Comparison of ENCODE assay signal across 12 cellular contexts in the genomic region with DNA sequence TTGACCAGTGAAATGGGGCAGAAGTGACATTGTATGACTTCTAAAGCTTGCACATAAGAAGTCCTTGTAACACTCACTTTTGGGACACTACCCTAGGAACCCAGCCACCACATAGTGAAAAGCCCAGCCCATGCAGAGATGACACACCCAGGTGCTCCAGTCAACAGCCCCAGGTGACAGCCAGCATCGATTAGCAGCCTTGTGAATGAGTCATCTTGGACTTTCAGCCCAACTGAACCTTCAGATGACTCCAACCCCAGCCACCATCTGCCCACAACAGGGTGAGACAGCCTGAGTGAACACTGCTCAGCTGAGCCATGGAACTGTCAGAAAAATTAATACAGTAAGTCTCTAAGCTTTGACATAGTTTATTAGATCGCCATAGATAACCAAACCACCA.
A peak's percentile ranks its signal among the peaks of the same experiment; 100 is the strongest.
DNase-seq lines count a peak whose midpoint lies in the region; ATAC-seq and TF ChIP-seq lines count a peak whose summit lies in the region.
"Had no signal": no experiment of that assay in that cellular context is flagged by ENCODE, and none has a peak within 500 bp of the region (broad histone marks: within the 10 kb centered on the region; RNA-seq: fewer than 3 reads in every experiment).

No MANE protein-coding gene starts in this region.

- peak; percentile 4 for DNase-seq in ELF-1 (ENCODE audit: low read depth, low spot score)
- no peak for DNase-seq in RWPE2 (ENCODE audit: low spot score)
- DNase-seq in OCI-M2 (lab: John Stamatoyannopoulos, UW; ENCODE audit: unreplicated experiment): no peak
- DNase-seq in glutamatergic neuron: no peak
- DNase-seq in AG20443 (ENCODE audit: low spot score): no peak
- DNase-seq in gastrocnemius medialis: no peak
- DNase-seq: amygdala, H9, NCI-H345, upper lobe of right lung had no signal

- no peak overlapping the region for H3K4me3 ChIP-seq in RWPE2 (ENCODE audit: severe bottlenecking)
- no peak overlapping the region for H3K4me3 ChIP-seq in gastrocnemius medialis
- H3K4me3 ChIP-seq: upper lobe of right lung had no signal

- no peaks in the 10 kb centered on the region for H3K4me1 ChIP-seq in RWPE2 (ENCODE audit: insufficient read depth, poor library complexity, severe bottlenecking)
- no peaks in the 10 kb centered on the region for H3K4me1 ChIP-seq in gastrocnemius medialis
- H3K4me1 ChIP-seq: upper lobe of right lung had no signal

- H3K27me3 ChIP-seq in RWPE2 (ENCODE audit: insufficient read depth, poor library complexity, severe bottlenecking) (no peaks in the 10 kb centered on the region), gastrocnemius medialis (no peaks in the 10 kb centered on the region)
- H3K27me3 ChIP-seq: upper lobe of right lung had no signal

- TF ChIP-seq CTCF in RWPE2 (IDR thresholded peaks at IDR 0.05; ENCODE audit: poor library complexity, severe bottlenecking) (no peak), glutamatergic neuron (IDR thresholded peaks at IDR 0.05; ENCODE audit: partially characterized antibody, unreplicated experiment) (no peak), gastrocnemius medialis (IDR thresholded peaks at IDR 0.05 in 4 of 5, conservative IDR thresholded peaks at IDR 0.05 in 1 of 5) (no peak)

- H3K4me3 Mint-ChIP-seq in glutamatergic neuron (ENCODE audit: unreplicated experiment): no peak overlapping the region
- H3K4me3 Mint-ChIP-seq: H9 had no signal

- H3K36me3 ChIP-seq in RWPE2 (ENCODE audit: low read depth) (no peaks in the 10 kb centered on the region), gastrocnemius medialis (no peaks in the 10 kb centered on the region)
- H3K36me3 ChIP-seq: upper lobe of right lung had no signal

- intact Hi-C loops in gastrocnemius medialis (cut with DNase I; ENCODE audit: low total_unique reads): no loop called here

- in situ Hi-C loops in gastrocnemius medialis (cut with MboI; ENCODE audit: low sequenced_read_pairs in 4 of 4): no loop called here

- H3K27ac Mint-ChIP-seq in glutamatergic neuron (ENCODE audit: unreplicated experiment): no peak overlapping the region
- H3K27ac Mint-ChIP-seq: H9 had no signal

- ATAC-seq in GM18909 (IDR thresholded peaks at IDR 0.05; ENCODE audit: poor library complexity, unreplicated experiment) (peak; percentile 82), HG02852 (IDR thresholded peaks at IDR 0.05; ENCODE audit: unreplicated experiment) (peak; percentile 95), RWPE2 (ENCODE audit: low read depth) (peak; percentile 58), gastrocnemius medialis (no peak)
- ATAC-seq: upper lobe of right lung had no signal

- no peak overlapping the region for H3K27ac ChIP-seq in RWPE2 (ENCODE audit: poor library complexity, severe bottlenecking)
- H3K27ac ChIP-seq in gastrocnemius medialis: no peak overlapping the region
- H3K27ac ChIP-seq: upper lobe of right lung had no signal

- H3K4me1 Mint-ChIP-seq in glutamatergic neuron (ENCODE audit: low read depth, unreplicated experiment): peaks cover 14% of the 10 kb centered on the region
- H3K4me1 Mint-ChIP-seq: H9 had no signal

- H3K36me3 Mint-ChIP-seq in glutamatergic neuron (ENCODE audit: unreplicated experiment): peaks cover 4% of the 10 kb centered on the region

- H3K9me3 ChIP-seq in RWPE2 (ENCODE audit: severe bottlenecking) (no peaks in the 10 kb centered on the region), gastrocnemius medialis (no peaks in the 10 kb centered on the region)
- H3K9me3 ChIP-seq: upper lobe of right lung had no signal

- peaks cover 1% of the 10 kb centered on the region for H3K9me3 Mint-ChIP-seq in glutamatergic neuron (ENCODE audit: unreplicated experiment)
- H3K9me3 Mint-ChIP-seq: H9 had no signal

- no peak for TF ChIP-seq POLR2A in gastrocnemius medialis (IDR thresholded peaks at IDR 0.05)

- H3K27me3 Mint-ChIP-seq in glutamatergic neuron (ENCODE audit: unreplicated experiment): peaks cover 5% of the 10 kb centered on the region

Comparison
In these comparisons a context has a peak if more than half of its experiments do, and no peak if none do; other contexts are left out.
1. ATAC-seq: peak in GM18909 (single experiment), HG02852 (single experiment) and RWPE2 (single experiment); none in gastrocnemius medialis (0 of 2).